Comparison of ENCODE assay signal across 1 cellular context in genomic region chr12:123250471-123251383, GRCh38.
TF ChIP-seq lines count a peak whose summit lies in the region.

No MANE protein-coding gene starts in this region.

TF ChIP-seq in H1, 55 proteins besides CTCF, POLR2A, EP300 and RAD21 (continued from another document):
- TF ChIP-seq SAP30 (IDR thresholded peaks at IDR 0.05; ENCODE audit: insufficient read depth, insufficient replicate concordance, low read length) (no peak), KDM1A (IDR thresholded peaks at IDR 0.05; ENCODE audit: borderline replicate concordance, low read length) (no peak), ASH2L (IDR thresholded peaks at IDR 0.05; ENCODE audit: low read length) (no peak), PHF8 (conservative IDR thresholded peaks at IDR 0.05; ENCODE audit: low read depth, low read length) (no peak), NRF1 (IDR thresholded peaks at IDR 0.05; ENCODE audit: low read depth, low read length) (no peak), TCF12 (IDR thresholded peaks at IDR 0.05; ENCODE audit: low read depth, low read length) (no peak), RXRA (IDR thresholded peaks at IDR 0.05; ENCODE audit: insufficient read depth, low read depth, low read length) (no peak), HDAC6 (IDR thresholded peaks at IDR 0.05; ENCODE audit: low read depth, low read length) (no peak), JUN (IDR thresholded peaks at IDR 0.05; ENCODE audit: low read depth, low read length) (no peak)
- TF ChIP-seq, protein P1, sequence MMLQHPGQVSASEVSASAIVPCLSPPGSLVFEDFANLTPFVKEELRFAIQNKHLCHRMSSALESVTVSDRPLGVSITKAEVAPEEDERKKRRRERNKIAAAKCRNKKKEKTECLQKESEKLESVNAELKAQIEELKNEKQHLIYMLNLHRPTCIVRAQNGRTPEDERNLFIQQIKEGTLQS (IDR thresholded peaks at IDR 0.05; ENCODE audit: insufficient read depth, low read depth, low read length) = no peak
